Comparison of ENCODE assay signal across 17 cellular contexts in genomic region chr6:150195996-150196417, GRCh38. TPM values are rescaled to one million over a fixed set of nuclear protein-coding genes. Genes with fewer than 3 reads are reported as not detected.
DNase-seq lines count a peak whose midpoint lies in the region; ATAC-seq and TF ChIP-seq lines count a peak whose summit lies in the region.
"Had no signal": no experiment of that assay in that cellular context is flagged by ENCODE, and none has a peak within 500 bp of the region (broad histone marks: within the 10 kb centered on the region; RNA-seq: fewer than 3 reads in every experiment).

No MANE protein-coding gene starts in this region.

- H3K27me3 ChIP-seq in SJCRH30 = peaks cover 3% of the 10 kb centered on the region; the same call in 1 of the 2 replicates
- H3K27me3 ChIP-seq: body of pancreas had no signal

- no peaks in the 10 kb centered on the region for H3K36me3 Mint-ChIP-seq in activated CD4-positive, alpha-beta T cell treated with anti-CD3 and anti-CD28 coated beads for 36 hours (ENCODE audit: low read depth)
- no peaks in the 10 kb centered on the region for H3K36me3 Mint-ChIP-seq in activated CD4-positive, alpha-beta T cell treated with anti-CD3 and anti-CD28 coated beads, Interleukin-2, amount 10 ng/mL, durations not matched to agents 7 days and 5 days (ENCODE audit: low read depth)
- H3K36me3 Mint-ChIP-seq in activated CD8-positive, alpha-beta T cell treated with anti-CD3 and anti-CD28 coated beads for 36 hours (ENCODE audit: low read depth) = no peaks in the 10 kb centered on the region
- H3K36me3 Mint-ChIP-seq: activated naive CD4-positive, alpha-beta T cell treated with anti-CD3 and anti-CD28 coated beads, Interleukin-2, amount 10 ng/mL, durations not matched to agents 7 days and 5 days had no signal

- no peaks in the 10 kb centered on the region for H3K9me3 ChIP-seq in SJCRH30 (replicated peaks)
- H3K9me3 ChIP-seq: body of pancreas had no signal

- POLR2A ChIA-PET in activated CD4-positive, alpha-beta T cell treated with anti-CD3 and anti-CD28 coated beads for 36 hours (lab: Charles Lee) = no interaction called here
- POLR2A ChIA-PET in activated CD4-positive, alpha-beta T cell treated with anti-CD3 and anti-CD28 coated beads, Interleukin-2, amount 10 ng/mL, durations not matched to agents 7 days and 5 days (lab: Charles Lee) = no interaction called here
- POLR2A ChIA-PET in activated CD8-positive, alpha-beta T cell treated with anti-CD3 and anti-CD28 coated beads for 36 hours (lab: Charles Lee) = no interaction called here

- no peak for DNase-seq in activated CD4-positive, alpha-beta T cell treated with anti-CD3 and anti-CD28 coated beads for 36 hours
- no peak for DNase-seq in activated CD4-positive, alpha-beta T cell treated with anti-CD3 and anti-CD28 coated beads, Interleukin-2, amount 10 ng/mL, durations not matched to agents 7 days and 5 days
- DNase-seq in SHP77 (lab: John Stamatoyannopoulos, UW) (peak; percentile 63 to 66), kidney tubule cell (ENCODE audit: low spot score) (peak; percentile 33), stromal cell of bone marrow (ENCODE audit: low read depth) (peak; percentile 22), NCI-H2171 (lab: John Stamatoyannopoulos, UW) (no peak), SJCRH30 (no peak)
- DNase-seq in activated CD8-positive, alpha-beta T cell treated with anti-CD3 and anti-CD28 coated beads for 36 hours = no peak
- DNase-seq: 8988T; activated CD4-positive, alpha-beta T cell treated with anti-CD3 and anti-CD28 coated beads for 4 hours; activated naive CD4-positive, alpha-beta T cell treated with anti-CD3 and anti-CD28 coated beads, Interleukin-2, amount 10 ng/mL, durations not matched to agents 7 days and 5 days; activated T-cell treated with anti-CD3 and anti-CD28 coated beads for 4 hours; body of pancreas; CD4-positive, alpha-beta T cell; hypothalamus; T-helper 9 cell had no signal

- CTCF ChIA-PET in activated CD4-positive, alpha-beta T cell treated with anti-CD3 and anti-CD28 coated beads for 36 hours (lab: Charles Lee) = interaction anchor here (0.6 kb wide), 1 partner anchor 198 kb away, joined by 4 read pairs; no protein-coding TSS in a partner anchor
- CTCF ChIA-PET in activated CD4-positive, alpha-beta T cell treated with anti-CD3 and anti-CD28 coated beads, Interleukin-2, amount 10 ng/mL, durations not matched to agents 7 days and 5 days (lab: Charles Lee) = interaction anchor here (1.8 kb wide), 1 partner anchor 20 kb away, joined by 5 read pairs; no protein-coding TSS in a partner anchor
- CTCF ChIA-PET in activated CD8-positive, alpha-beta T cell treated with anti-CD3 and anti-CD28 coated beads for 36 hours (lab: Charles Lee) = no interaction called here

- no peak overlapping the region for H3K27ac ChIP-seq in SJCRH30

- H3K4me3 Mint-ChIP-seq in activated CD4-positive, alpha-beta T cell treated with anti-CD3 and anti-CD28 coated beads for 36 hours = no peak overlapping the region
- no peak overlapping the region for H3K4me3 Mint-ChIP-seq in activated CD4-positive, alpha-beta T cell treated with anti-CD3 and anti-CD28 coated beads, Interleukin-2, amount 10 ng/mL, durations not matched to agents 7 days and 5 days
- no peak overlapping the region for H3K4me3 Mint-ChIP-seq in activated CD8-positive, alpha-beta T cell treated with anti-CD3 and anti-CD28 coated beads for 36 hours
- H3K4me3 Mint-ChIP-seq: activated naive CD4-positive, alpha-beta T cell treated with anti-CD3 and anti-CD28 coated beads, Interleukin-2, amount 10 ng/mL, durations not matched to agents 7 days and 5 days; CD4-positive, alpha-beta T cell had no signal

- H3K4me3 ChIP-seq in SJCRH30 = no peak overlapping the region
- H3K4me3 ChIP-seq: body of pancreas had no signal

- H3K9me3 Mint-ChIP-seq in activated CD4-positive, alpha-beta T cell treated with anti-CD3 and anti-CD28 coated beads for 36 hours (ENCODE audit: low read depth) = no peaks in the 10 kb centered on the region
- H3K9me3 Mint-ChIP-seq in activated CD4-positive, alpha-beta T cell treated with anti-CD3 and anti-CD28 coated beads, Interleukin-2, amount 10 ng/mL, durations not matched to agents 7 days and 5 days = no peaks in the 10 kb centered on the region
- no peaks in the 10 kb centered on the region for H3K9me3 Mint-ChIP-seq in activated CD8-positive, alpha-beta T cell treated with anti-CD3 and anti-CD28 coated beads for 36 hours
- H3K9me3 Mint-ChIP-seq: activated naive CD4-positive, alpha-beta T cell treated with anti-CD3 and anti-CD28 coated beads, Interleukin-2, amount 10 ng/mL, durations not matched to agents 7 days and 5 days; CD4-positive, alpha-beta T cell had no signal

- no peak for TF ChIP-seq CTCF in activated CD8-positive, alpha-beta T cell treated with anti-CD3 and anti-CD28 coated beads for 36 hours (IDR thresholded peaks at IDR 0.05)

- H3K27ac Mint-ChIP-seq in activated CD4-positive, alpha-beta T cell treated with anti-CD3 and anti-CD28 coated beads for 36 hours = no peak overlapping the region
- no peak overlapping the region for H3K27ac Mint-ChIP-seq in activated CD4-positive, alpha-beta T cell treated with anti-CD3 and anti-CD28 coated beads, Interleukin-2, amount 10 ng/mL, durations not matched to agents 7 days and 5 days
- no peak overlapping the region for H3K27ac Mint-ChIP-seq in activated CD8-positive, alpha-beta T cell treated with anti-CD3 and anti-CD28 coated beads for 36 hours
- H3K27ac Mint-ChIP-seq: activated naive CD4-positive, alpha-beta T cell treated with anti-CD3 and anti-CD28 coated beads, Interleukin-2, amount 10 ng/mL, durations not matched to agents 7 days and 5 days; CD4-positive, alpha-beta T cell had no signal

- H3K27me3 Mint-ChIP-seq in activated CD4-positive, alpha-beta T cell treated with anti-CD3 and anti-CD28 coated beads for 36 hours = peaks cover 15% of the 10 kb centered on the region
- peaks cover 12% of the 10 kb centered on the region for H3K27me3 Mint-ChIP-seq in activated CD4-positive, alpha-beta T cell treated with anti-CD3 and anti-CD28 coated beads, Interleukin-2, amount 10 ng/mL, durations not matched to agents 7 days and 5 days
- peaks cover 10% of the 10 kb centered on the region for H3K27me3 Mint-ChIP-seq in activated CD8-positive, alpha-beta T cell treated with anti-CD3 and anti-CD28 coated beads for 36 hours

- H3K36me3 ChIP-seq in SJCRH30 = no peaks in the 10 kb centered on the region

- peak; percentile 39 for ATAC-seq in activated CD4-positive, alpha-beta T cell treated with anti-CD3 and anti-CD28 coated beads for 36 hours
- ATAC-seq in activated CD8-positive, alpha-beta T cell treated with anti-CD3 and anti-CD28 coated beads for 36 hours = no peak
- ATAC-seq: body of pancreas had no signal

- no peaks in the 10 kb centered on the region for H3K4me1 Mint-ChIP-seq in activated CD4-positive, alpha-beta T cell treated with anti-CD3 and anti-CD28 coated beads for 36 hours
- H3K4me1 Mint-ChIP-seq in activated CD4-positive, alpha-beta T cell treated with anti-CD3 and anti-CD28 coated beads, Interleukin-2, amount 10 ng/mL, durations not matched to agents 7 days and 5 days = no peaks in the 10 kb centered on the region
- H3K4me1 Mint-ChIP-seq in activated CD8-positive, alpha-beta T cell treated with anti-CD3 and anti-CD28 coated beads for 36 hours (ENCODE audit: low read depth) = no peaks in the 10 kb centered on the region
- H3K4me1 Mint-ChIP-seq: activated naive CD4-positive, alpha-beta T cell treated with anti-CD3 and anti-CD28 coated beads, Interleukin-2, amount 10 ng/mL, durations not matched to agents 7 days and 5 days had no signal

- no peaks in the 10 kb centered on the region; the same call in 1 of the 2 replicates for H3K4me1 ChIP-seq in SJCRH30

- intact Hi-C loops in activated CD4-positive, alpha-beta T cell treated with anti-CD3 and anti-CD28 coated beads for 36 hours (cut with DNase I, micrococcal nuclease) = no loop called here
- intact Hi-C loops in activated CD8-positive, alpha-beta T cell treated with anti-CD3 and anti-CD28 coated beads for 36 hours (cut with micrococcal nuclease) = no loop called here

RNA-seq across cellular contexts. Expression of gene PPP1R14C, which starts 53.2 kb away (rescaled TPM):
- under 1 TPM in 1 of 2 experiments, not detected in 1; 0.21 TPM for total RNA-seq in activated CD4-positive, alpha-beta T cell treated with anti-CD3 and anti-CD28 coated beads for 36 hours
- total RNA-seq in activated CD4-positive, alpha-beta T cell treated with anti-CD3 and anti-CD28 coated beads, Interleukin-2, amount 10 ng/mL, durations not matched to agents 7 days and 5 days = not detected
- 0.05 TPM in 1 of 2 replicates, not detected in the other for total RNA-seq in SJCRH30 (2014; rRNA removed; shearing (Covaris generic))
- under 1 TPM; 0.65 to 0.86 TPM for total RNA-seq in activated CD8-positive, alpha-beta T cell treated with anti-CD3 and anti-CD28 coated beads for 36 hours
- total RNA-seq: CD4-positive, alpha-beta T cell; H4 had no signal

Comparison
In these comparisons a context has a peak if more than half of its experiments do, and no peak if none do; other contexts are left out.
1. DNase-seq: peak in SHP77 (2 of 2), kidney tubule cell (single experiment) and stromal cell of bone marrow (single experiment); none in activated CD4-positive, alpha-beta T cell treated with anti-CD3 and anti-CD28 coated beads for 36 hours (single experiment), activated CD4-positive, alpha-beta T cell treated with anti-CD3 and anti-CD28 coated beads, Interleukin-2, amount 10 ng/mL, durations not matched to agents 7 days and 5 days (single experiment), NCI-H2171 (single experiment), SJCRH30 (0 of 2) and activated CD8-positive, alpha-beta T cell treated with anti-CD3 and anti-CD28 coated beads for 36 hours (single experiment).